ENCODE assay signal across 1 cellular context in the genomic region with DNA sequence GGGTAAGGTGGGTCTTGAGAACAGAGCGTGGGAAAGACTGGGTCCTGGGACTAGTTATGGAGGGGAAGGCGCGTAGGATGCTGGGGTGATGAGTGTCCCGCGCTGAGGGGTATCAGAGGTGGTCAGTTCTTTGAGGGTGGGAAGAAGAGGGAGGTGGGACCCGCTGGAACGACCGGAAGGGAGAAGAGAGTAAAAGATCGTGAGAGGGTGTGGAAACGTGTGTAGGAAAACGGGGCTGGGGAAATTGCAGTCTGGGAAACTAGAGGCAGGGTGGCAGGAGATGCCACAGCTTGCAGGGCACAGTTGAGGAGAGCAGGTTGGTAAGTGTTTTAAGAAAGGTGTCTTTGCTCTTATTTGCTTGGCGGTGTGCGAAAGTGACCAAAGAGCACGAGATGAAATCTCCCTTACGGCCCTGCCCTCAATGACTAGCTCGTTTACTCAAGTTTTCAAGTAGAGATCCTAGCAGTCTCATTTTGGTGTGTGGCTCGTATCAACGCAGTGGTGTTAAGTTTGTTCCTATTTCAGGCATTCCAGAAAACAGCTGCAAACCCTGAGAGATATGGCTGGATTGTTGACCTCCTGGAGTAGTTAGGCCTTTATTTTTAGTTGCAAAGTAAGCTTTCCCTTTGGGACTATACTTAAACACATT.
TF ChIP-seq lines count a peak whose summit lies in the region.

No MANE protein-coding gene starts in this region.

TF ChIP-seq in K562, 482 proteins besides CTCF, POLR2A, EP300 and RAD21 (continued from another document and continues in another):
- TF ChIP-seq, protein P1, sequence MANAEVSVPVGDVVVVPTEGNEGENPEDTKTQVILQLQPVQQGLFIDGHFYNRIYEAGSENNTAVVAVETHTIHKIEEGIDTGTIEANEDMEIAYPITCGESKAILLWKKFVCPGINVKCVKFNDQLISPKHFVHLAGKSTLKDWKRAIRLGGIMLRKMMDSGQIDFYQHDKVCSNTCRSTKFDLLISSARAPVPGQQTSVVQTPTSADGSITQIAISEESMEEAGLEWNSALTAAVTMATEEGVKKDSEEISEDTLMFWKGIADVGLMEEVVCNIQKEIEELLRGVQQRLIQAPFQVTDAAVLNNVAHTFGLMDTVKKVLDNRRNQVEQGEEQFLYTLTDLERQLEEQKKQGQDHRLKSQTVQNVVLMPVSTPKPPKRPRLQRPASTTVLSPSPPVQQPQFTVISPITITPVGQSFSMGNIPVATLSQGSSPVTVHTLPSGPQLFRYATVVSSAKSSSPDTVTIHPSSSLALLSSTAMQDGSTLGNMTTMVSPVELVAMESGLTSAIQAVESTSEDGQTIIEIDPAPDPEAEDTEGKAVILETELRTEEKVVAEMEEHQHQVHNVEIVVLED (CRISPR knock-in tag; IDR thresholded peaks at IDR 0.05), result no peak
- TF ChIP-seq TRIM24 (IDR thresholded peaks at IDR 0.05) (0 out of 4 replicates have a peak, but pooled peaks of 1 of the 2 experiments have one; percentile 30), TAF15 (IDR thresholded peaks at IDR 0.05; ENCODE audit: low read depth, low read length) (no peak), PHB (CRISPR knock-in tag; IDR thresholded peaks at IDR 0.05) (0 out of 2 replicates have a peak, but pooled peaks have one; percentile 9), YBX1 (IDR thresholded peaks at IDR 0.05) (no peak), ZNF140 (CRISPR knock-in tag; IDR thresholded peaks at IDR 0.05) (no peak), FOXA1 (IDR thresholded peaks at IDR 0.05; ENCODE audit: borderline replicate concordance) (no peak), POLR2AphosphoS2 (IDR thresholded peaks at IDR 0.05; ENCODE audit: low read length) (no peak), ZNF507 (tag; conservative IDR thresholded peaks at IDR 0.05) (no peak), KAT8 (IDR thresholded peaks at IDR 0.05; ENCODE audit: low read depth) (no peak), BMI1 (IDR thresholded peaks at IDR 0.05; ENCODE audit: low read length) (no peak), C11orf30 (IDR thresholded peaks at IDR 0.05; ENCODE audit: low read depth) (no peak), ELF4 (CRISPR knock-in tag; IDR thresholded peaks at IDR 0.05) (peak; percentile 51; the same call in 1 of the 2 replicates), KAT7 (CRISPR knock-in tag; IDR thresholded peaks at IDR 0.05; ENCODE audit: borderline replicate concordance) (0 out of 2 replicates have a peak, but pooled peaks have one; percentile 36), KLF16 (IDR thresholded peaks at IDR 0.05) (no peak), HLTF (IDR thresholded peaks at IDR 0.05) (peak; percentile 76; the same call in 1 of the 2 replicates), ZNF444 (CRISPR knock-in tag; IDR thresholded peaks at IDR 0.05) (no peak), SMAD4 (CRISPR knock-in tag; conservative IDR thresholded peaks at IDR 0.05) (no peak), BRD9 (IDR thresholded peaks at IDR 0.05; ENCODE audit: low read depth, partially characterized antibody) (peak; percentile 79), ZKSCAN1 (IDR thresholded peaks at IDR 0.05; ENCODE audit: low read depth, low read length) (no peak), FOXJ2 (tag; IDR thresholded peaks at IDR 0.05) (no peak), RBM22 (IDR thresholded peaks at IDR 0.05; ENCODE audit: low read depth, low read length, poor library complexity, severe bottlenecking) (no peak), NR4A1 (CRISPR knock-in tag; IDR thresholded peaks at IDR 0.05) (no peak), NR4A1 (tag; IDR thresholded peaks at IDR 0.05) (no peak), EHMT2 (IDR thresholded peaks at IDR 0.05) (peak; percentile 58; the same call in 1 of the 2 replicates), RB1 (IDR thresholded peaks at IDR 0.05; ENCODE audit: low read depth) (no peak), CBX1 (IDR thresholded peaks at IDR 0.05; ENCODE audit: low read depth) (no peak), ZNF431 (CRISPR knock-in tag; IDR thresholded peaks at IDR 0.05) (no peak), MAFF (IDR thresholded peaks at IDR 0.05; ENCODE audit: low read length) (no peak), ZNF23 (CRISPR knock-in tag; IDR thresholded peaks at IDR 0.05) (no peak), EP400 (IDR thresholded peaks at IDR 0.05) (no peak), ZNF76 (CRISPR knock-in tag; IDR thresholded peaks at IDR 0.05; ENCODE audit: borderline replicate concordance) (no peak), GATA2 (CRISPR knock-in tag; IDR thresholded peaks at IDR 0.05) (no peak), DNMT1 (IDR thresholded peaks at IDR 0.05) (no peak), ZNF77 (CRISPR knock-in tag; IDR thresholded peaks at IDR 0.05) (no peak), MEF2D (tag; conservative IDR thresholded peaks at IDR 0.05; ENCODE audit: low read depth) (no peak), SMARCE1 (IDR thresholded peaks at IDR 0.05) (peak; percentile 54; the same call in 1 of the 2 replicates), ZNF79 (CRISPR knock-in tag; IDR thresholded peaks at IDR 0.05; ENCODE audit: low read depth) (no peak), ZSCAN29 (IDR thresholded peaks at IDR 0.05) (no peak), SRSF9 (IDR thresholded peaks at IDR 0.05; ENCODE audit: borderline replicate concordance, low read depth, low read length) (no peak), SUPT5H (IDR thresholded peaks at IDR 0.05) (peak; percentile 61; the same call in 1 of the 2 replicates), MCM7 (IDR thresholded peaks at IDR 0.05) (0 out of 4 replicates have a peak, but pooled peaks of 1 of the 2 experiments have one; percentile 59), GATAD2A (IDR thresholded peaks at IDR 0.05) (no peak), MIER1 (IDR thresholded peaks at IDR 0.05; ENCODE audit: low read depth) (peak; percentile 53; the same call in 1 of the 2 replicates), HDAC8 (tag; IDR thresholded peaks at IDR 0.05) (no peak), NFE2 (IDR thresholded peaks at IDR 0.05; ENCODE audit: low read depth) (peak; percentile 61), RBBP5 (IDR thresholded peaks at IDR 0.05; ENCODE audit: borderline replicate concordance, insufficient read depth, low read length, poor library complexity, severe bottlenecking) (no peak), KDM2B (CRISPR knock-in tag; IDR thresholded peaks at IDR 0.05) (no peak), MTF1 (CRISPR knock-in tag; IDR thresholded peaks at IDR 0.05; ENCODE audit: borderline replicate concordance) (no peak), DPF2 (IDR thresholded peaks at IDR 0.05) (peak; percentile 52; the same call in 1 of the 2 replicates), MYBL2 (IDR thresholded peaks at IDR 0.05; ENCODE audit: low read depth) (no peak), MYBL2 (CRISPR knock-in tag; IDR thresholded peaks at IDR 0.05; ENCODE audit: borderline replicate concordance) (no peak)
- TF ChIP-seq, protein P2, sequence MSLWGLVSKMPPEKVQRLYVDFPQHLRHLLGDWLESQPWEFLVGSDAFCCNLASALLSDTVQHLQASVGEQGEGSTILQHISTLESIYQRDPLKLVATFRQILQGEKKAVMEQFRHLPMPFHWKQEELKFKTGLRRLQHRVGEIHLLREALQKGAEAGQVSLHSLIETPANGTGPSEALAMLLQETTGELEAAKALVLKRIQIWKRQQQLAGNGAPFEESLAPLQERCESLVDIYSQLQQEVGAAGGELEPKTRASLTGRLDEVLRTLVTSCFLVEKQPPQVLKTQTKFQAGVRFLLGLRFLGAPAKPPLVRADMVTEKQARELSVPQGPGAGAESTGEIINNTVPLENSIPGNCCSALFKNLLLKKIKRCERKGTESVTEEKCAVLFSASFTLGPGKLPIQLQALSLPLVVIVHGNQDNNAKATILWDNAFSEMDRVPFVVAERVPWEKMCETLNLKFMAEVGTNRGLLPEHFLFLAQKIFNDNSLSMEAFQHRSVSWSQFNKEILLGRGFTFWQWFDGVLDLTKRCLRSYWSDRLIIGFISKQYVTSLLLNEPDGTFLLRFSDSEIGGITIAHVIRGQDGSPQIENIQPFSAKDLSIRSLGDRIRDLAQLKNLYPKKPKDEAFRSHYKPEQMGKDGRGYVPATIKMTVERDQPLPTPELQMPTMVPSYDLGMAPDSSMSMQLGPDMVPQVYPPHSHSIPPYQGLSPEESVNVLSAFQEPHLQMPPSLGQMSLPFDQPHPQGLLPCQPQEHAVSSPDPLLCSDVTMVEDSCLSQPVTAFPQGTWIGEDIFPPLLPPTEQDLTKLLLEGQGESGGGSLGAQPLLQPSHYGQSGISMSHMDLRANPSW (CRISPR knock-in tag; IDR thresholded peaks at IDR 0.05), result no peak
- TF ChIP-seq, protein P3, sequence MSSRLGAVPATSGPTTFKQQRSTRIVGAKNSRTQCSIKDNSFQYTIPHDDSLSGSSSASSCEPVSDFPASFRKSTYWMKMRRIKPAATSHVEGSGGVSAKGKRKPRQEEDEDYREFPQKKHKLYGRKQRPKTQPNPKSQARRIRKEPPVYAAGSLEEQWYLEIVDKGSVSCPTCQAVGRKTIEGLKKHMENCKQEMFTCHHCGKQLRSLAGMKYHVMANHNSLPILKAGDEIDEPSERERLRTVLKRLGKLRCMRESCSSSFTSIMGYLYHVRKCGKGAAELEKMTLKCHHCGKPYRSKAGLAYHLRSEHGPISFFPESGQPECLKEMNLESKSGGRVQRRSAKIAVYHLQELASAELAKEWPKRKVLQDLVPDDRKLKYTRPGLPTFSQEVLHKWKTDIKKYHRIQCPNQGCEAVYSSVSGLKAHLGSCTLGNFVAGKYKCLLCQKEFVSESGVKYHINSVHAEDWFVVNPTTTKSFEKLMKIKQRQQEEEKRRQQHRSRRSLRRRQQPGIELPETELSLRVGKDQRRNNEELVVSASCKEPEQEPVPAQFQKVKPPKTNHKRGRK (tag; IDR thresholded peaks at IDR 0.05), result no peak
- TF ChIP-seq, protein P4, sequence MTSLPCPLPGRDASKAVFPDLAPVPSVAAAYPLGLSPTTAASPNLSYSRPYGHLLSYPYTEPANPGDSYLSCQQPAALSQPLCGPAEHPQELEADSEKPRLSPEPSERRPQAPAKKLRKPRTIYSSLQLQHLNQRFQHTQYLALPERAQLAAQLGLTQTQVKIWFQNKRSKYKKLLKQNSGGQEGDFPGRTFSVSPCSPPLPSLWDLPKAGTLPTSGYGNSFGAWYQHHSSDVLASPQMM (CRISPR knock-in tag; IDR thresholded peaks at IDR 0.05), result 0 out of 2 replicates have a peak, but pooled peaks have one; percentile 47
- TF ChIP-seq, protein P5, sequence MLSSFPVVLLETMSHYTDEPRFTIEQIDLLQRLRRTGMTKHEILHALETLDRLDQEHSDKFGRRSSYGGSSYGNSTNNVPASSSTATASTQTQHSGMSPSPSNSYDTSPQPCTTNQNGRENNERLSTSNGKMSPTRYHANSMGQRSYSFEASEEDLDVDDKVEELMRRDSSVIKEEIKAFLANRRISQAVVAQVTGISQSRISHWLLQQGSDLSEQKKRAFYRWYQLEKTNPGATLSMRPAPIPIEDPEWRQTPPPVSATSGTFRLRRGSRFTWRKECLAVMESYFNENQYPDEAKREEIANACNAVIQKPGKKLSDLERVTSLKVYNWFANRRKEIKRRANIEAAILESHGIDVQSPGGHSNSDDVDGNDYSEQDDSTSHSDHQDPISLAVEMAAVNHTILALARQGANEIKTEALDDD (IDR thresholded peaks at IDR 0.05), result peak; percentile 63
- TF ChIP-seq, protein P6, sequence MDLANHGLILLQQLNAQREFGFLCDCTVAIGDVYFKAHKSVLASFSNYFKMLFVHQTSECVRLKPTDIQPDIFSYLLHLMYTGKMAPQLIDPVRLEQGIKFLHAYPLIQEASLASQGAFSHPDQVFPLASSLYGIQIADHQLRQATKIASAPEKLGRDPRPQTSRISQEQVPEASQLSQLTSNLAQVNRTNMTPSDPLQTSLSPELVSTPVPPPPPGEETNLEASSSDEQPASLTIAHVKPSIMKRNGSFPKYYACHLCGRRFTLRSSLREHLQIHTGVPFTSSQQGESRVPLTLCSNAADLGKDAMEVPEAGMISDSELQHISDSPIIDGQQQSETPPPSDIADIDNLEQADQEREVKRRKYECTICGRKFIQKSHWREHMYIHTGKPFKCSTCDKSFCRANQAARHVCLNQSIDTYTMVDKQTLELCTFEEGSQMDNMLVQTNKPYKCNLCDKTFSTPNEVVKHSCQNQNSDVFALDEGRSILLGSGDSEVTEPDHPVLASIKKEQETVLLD (IDR thresholded peaks at IDR 0.05), result peak; percentile 52; the same call in 1 of the 2 replicates
- TF ChIP-seq, protein P7, sequence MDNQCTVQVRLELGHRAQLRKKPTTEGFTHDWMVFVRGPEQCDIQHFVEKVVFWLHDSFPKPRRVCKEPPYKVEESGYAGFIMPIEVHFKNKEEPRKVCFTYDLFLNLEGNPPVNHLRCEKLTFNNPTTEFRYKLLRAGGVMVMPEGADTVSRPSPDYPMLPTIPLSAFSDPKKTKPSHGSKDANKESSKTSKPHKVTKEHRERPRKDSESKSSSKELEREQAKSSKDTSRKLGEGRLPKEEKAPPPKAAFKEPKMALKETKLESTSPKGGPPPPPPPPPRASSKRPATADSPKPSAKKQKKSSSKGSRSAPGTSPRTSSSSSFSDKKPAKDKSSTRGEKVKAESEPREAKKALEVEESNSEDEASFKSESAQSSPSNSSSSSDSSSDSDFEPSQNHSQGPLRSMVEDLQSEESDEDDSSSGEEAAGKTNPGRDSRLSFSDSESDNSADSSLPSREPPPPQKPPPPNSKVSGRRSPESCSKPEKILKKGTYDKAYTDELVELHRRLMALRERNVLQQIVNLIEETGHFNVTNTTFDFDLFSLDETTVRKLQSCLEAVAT (IDR thresholded peaks at IDR 0.05), result peak; percentile 73 to 80; a peak in 3 of 4 replicates
- TF ChIP-seq, protein P8, sequence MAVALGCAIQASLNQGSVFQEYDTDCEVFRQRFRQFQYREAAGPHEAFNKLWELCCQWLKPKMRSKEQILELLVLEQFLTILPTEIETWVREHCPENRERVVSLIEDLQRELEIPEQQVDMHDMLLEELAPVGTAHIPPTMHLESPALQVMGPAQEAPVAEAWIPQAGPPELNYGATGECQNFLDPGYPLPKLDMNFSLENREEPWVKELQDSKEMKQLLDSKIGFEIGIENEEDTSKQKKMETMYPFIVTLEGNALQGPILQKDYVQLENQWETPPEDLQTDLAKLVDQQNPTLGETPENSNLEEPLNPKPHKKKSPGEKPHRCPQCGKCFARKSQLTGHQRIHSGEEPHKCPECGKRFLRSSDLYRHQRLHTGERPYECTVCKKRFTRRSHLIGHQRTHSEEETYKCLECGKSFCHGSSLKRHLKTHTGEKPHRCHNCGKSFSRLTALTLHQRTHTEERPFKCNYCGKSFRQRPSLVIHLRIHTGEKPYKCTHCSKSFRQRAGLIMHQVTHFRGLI (CRISPR knock-in tag; IDR thresholded peaks at IDR 0.05), result no peak
- TF ChIP-seq, protein P9, sequence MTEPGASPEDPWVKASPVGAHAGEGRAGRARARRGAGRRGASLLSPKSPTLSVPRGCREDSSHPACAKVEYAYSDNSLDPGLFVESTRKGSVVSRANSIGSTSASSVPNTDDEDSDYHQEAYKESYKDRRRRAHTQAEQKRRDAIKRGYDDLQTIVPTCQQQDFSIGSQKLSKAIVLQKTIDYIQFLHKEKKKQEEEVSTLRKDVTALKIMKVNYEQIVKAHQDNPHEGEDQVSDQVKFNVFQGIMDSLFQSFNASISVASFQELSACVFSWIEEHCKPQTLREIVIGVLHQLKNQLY (CRISPR knock-in tag; conservative IDR thresholded peaks at IDR 0.05), result no peak
- TF ChIP-seq, protein P10, sequence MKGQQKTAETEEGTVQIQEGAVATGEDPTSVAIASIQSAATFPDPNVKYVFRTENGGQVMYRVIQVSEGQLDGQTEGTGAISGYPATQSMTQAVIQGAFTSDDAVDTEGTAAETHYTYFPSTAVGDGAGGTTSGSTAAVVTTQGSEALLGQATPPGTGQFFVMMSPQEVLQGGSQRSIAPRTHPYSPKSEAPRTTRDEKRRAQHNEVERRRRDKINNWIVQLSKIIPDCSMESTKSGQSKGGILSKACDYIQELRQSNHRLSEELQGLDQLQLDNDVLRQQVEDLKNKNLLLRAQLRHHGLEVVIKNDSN (CRISPR knock-in tag; IDR thresholded peaks at IDR 0.05), result no peak
